In the genomic region with DNA sequence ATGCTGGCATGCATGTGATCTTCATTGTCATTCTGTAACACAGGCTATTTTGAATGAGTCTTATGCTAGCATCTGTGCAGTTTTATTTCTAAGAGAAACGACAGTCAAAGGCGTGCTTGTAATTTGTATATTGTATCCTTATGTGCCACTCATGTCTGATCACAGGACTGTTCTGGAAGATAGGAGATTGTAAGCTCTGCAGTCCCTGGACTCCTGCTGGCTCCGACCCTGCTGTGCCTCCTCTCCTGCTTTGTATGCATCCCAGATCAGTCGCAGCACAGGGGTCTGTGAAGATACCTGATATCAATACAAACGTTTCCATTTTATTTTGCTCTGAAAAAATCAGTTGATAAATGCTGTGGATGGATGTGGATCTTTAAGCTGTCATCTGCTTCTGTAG, we compare ENCODE assay signal across 15 cellular contexts.
DNase-seq lines count a peak whose midpoint lies in the region; ATAC-seq and TF ChIP-seq lines count a peak whose summit lies in the region.
"Had no signal": no experiment of that assay in that cellular context is flagged by ENCODE, and none has a peak within 500 bp of the region (broad histone marks: within the 10 kb centered on the region; RNA-seq: fewer than 3 reads in every experiment).

No MANE protein-coding gene starts in this region.

- no peak overlapping the region for H3K4ac ChIP-seq in neuronal stem cell (ENCODE audit: low read length)

- no peak overlapping the region for H3K14ac ChIP-seq in neuronal stem cell (ENCODE audit: low read length)

- no peaks in the 10 kb centered on the region for H4K20me1 ChIP-seq in GM23338 (replicated peaks; ENCODE audit: insufficient read depth)
- H4K20me1 ChIP-seq: BLaER1 had no signal

- peaks cover 26% of the 10 kb centered on the region for H3K4me1 ChIP-seq in GM23338 (ENCODE audit: insufficient read depth)
- H3K4me1 ChIP-seq in mesodermal cell (ENCODE audit: control insufficient read depth, insufficient read depth, low read length, poor library complexity, severe bottlenecking): no peaks in the 10 kb centered on the region
- peaks cover 10 to 16% of the 10 kb centered on the region in 2 donors for H3K4me1 ChIP-seq in neuronal stem cell (ENCODE audit: control insufficient read depth in 2 of 2, insufficient read depth in 1 of 2, low read depth in 1 of 2, low read length in 2 of 2)
- no peaks in the 10 kb centered on the region for H3K4me1 ChIP-seq in thyroid gland
- H3K4me1 ChIP-seq: BLaER1, Caco-2, HAP-1 had no signal

- H3K4me1 Mint-ChIP-seq in GM23338 (peaks cover 32% of the 10 kb centered on the region), brain (peaks cover 27% of the 10 kb centered on the region)
- H3K4me1 Mint-ChIP-seq: CD8-positive, alpha-beta memory T cell had no signal

- H2BK5ac ChIP-seq in neuronal stem cell (ENCODE audit: low read length): no peak overlapping the region

- H3K9me2 ChIP-seq in GM23338 (ENCODE audit: insufficient read depth): no peaks in the 10 kb centered on the region

- H2AK5ac ChIP-seq in neuronal stem cell (ENCODE audit: low read depth, low read length): no peak overlapping the region

- H2BK15ac ChIP-seq in neuronal stem cell (ENCODE audit: low read length): no peak overlapping the region

- H3K18ac ChIP-seq in neuronal stem cell (ENCODE audit: low read length): no peak overlapping the region

- H3K27me3 Mint-ChIP-seq in GM23338 (ENCODE audit: insufficient read depth, low read depth, poor library complexity): no peaks in the 10 kb centered on the region
- H3K27me3 Mint-ChIP-seq in brain: peaks cover 3% of the 10 kb centered on the region
- H3K27me3 Mint-ChIP-seq: CD8-positive, alpha-beta memory T cell had no signal

- no peak overlapping the region for H4K91ac ChIP-seq in neuronal stem cell (ENCODE audit: low read depth, low read length, poor library complexity)

- H3K23ac ChIP-seq in neuronal stem cell (ENCODE audit: low read depth, low read length, poor library complexity): no peak overlapping the region

- H4K8ac ChIP-seq in neuronal stem cell (ENCODE audit: low read depth, low read length): no peak overlapping the region

- H3K9ac ChIP-seq in neuronal stem cell (ENCODE audit: low read depth, low read length, poor library complexity): no peak overlapping the region
- H3K9ac ChIP-seq: BLaER1 had no signal

- no peaks in the 10 kb centered on the region for H3K27me3 ChIP-seq in GM23338 (ENCODE audit: insufficient read depth)
- H3K27me3 ChIP-seq in neuronal stem cell (ENCODE audit: control insufficient read depth in 3 of 3, insufficient read depth in 3 of 3, low read depth in 1 of 3, low read length in 3 of 3): no peaks in the 10 kb centered on the region
- no peaks in the 10 kb centered on the region for H3K27me3 ChIP-seq in thyroid gland
- H3K27me3 ChIP-seq: BLaER1 had no signal

- no peaks in the 10 kb centered on the region for H3F3A ChIP-seq in GM23338 (replicated peaks; ENCODE audit: low read depth)

- no peaks in the 10 kb centered on the region for H3K79me1 ChIP-seq in neuronal stem cell (ENCODE audit: low read depth, low read length)

- DNase-seq in GM23338 (ENCODE audit: low spot score): no peak
- DNase-seq in neuronal stem cell (ENCODE audit: low spot score): no peak
- DNase-seq in thyroid gland: no peak
- no peak for DNase-seq in NCI-H2107 treated with DMSO at 0.1 percent for 48 hours (lab: John Stamatoyannopoulos, UW; ENCODE audit: unreplicated experiment)
- no peak for DNase-seq in head of caudate nucleus
- DNase-seq: Caco-2; CD8-positive, alpha-beta memory T cell; DND-41; GF-D8; GOT3; IMR-90 had no signal

- H3K36me3 Mint-ChIP-seq in GM23338 (ENCODE audit: low read depth) (no peaks in the 10 kb centered on the region), brain (no peaks in the 10 kb centered on the region)
- H3K36me3 Mint-ChIP-seq: CD8-positive, alpha-beta memory T cell had no signal

- H2AFZ ChIP-seq in GM23338: no peak overlapping the region
- H2AFZ ChIP-seq in neuronal stem cell (ENCODE audit: low read length): peak overlapping the region; percentile 46

- 60 to 80% methylated on average over 1 to 2 of the region's 5 CpGs for WGBS in mesodermal cell (ENCODE audit: insufficient coverage in 2 of 2), 2 experiments
- no CpG with 5 or more reads among the region's 5 CpGs for WGBS in neuronal stem cell (ENCODE audit: extremely low coverage in 2 of 2, insufficient read length in 2 of 2, insufficient replicate concordance in 1 of 2), 2 donors
- WGBS in thyroid gland, 2 donors: 63 to 65% methylated on average over 5 of the region's 5 CpGs

- H3K79me2 ChIP-seq in GM23338 (replicated peaks; ENCODE audit: insufficient read depth): no peaks in the 10 kb centered on the region

- H3K4me3 ChIP-seq in GM23338 (no peak overlapping the region), mesodermal cell (ENCODE audit: extremely low read depth, insufficient read depth, low read length, poor library complexity, severe bottlenecking) (no peak overlapping the region), neuronal stem cell (ENCODE audit: low read length in 2 of 2) (peak overlapping the region in 1 of 2 donors; percentile 4), thyroid gland (replicated peaks in 1 of 3) (no peak overlapping the region)
- H3K4me3 ChIP-seq: BLaER1, HAP-1 had no signal

- no peak overlapping the region for H3K27ac Mint-ChIP-seq in GM23338
- H3K27ac Mint-ChIP-seq in brain: peak overlapping the region in 3 of 5 experiments; percentile 37 to 95 (median 87)
- H3K27ac Mint-ChIP-seq: CD8-positive, alpha-beta memory T cell had no signal

- H3K9me3 Mint-ChIP-seq in GM23338 (no peaks in the 10 kb centered on the region), brain (no peaks in the 10 kb centered on the region)

- H2BK12ac ChIP-seq in neuronal stem cell (ENCODE audit: low read length): no peak overlapping the region

- H2BK120ac ChIP-seq in neuronal stem cell (ENCODE audit: low read depth, low read length): no peak overlapping the region

- peak; percentile 86 for ATAC-seq in GM23338

- no peak for TF ChIP-seq CTCF in GM23338 (conservative IDR thresholded peaks at IDR 0.05; ENCODE audit: low read depth in 2 of 2)
- TF ChIP-seq CTCF in brain (conservative IDR thresholded peaks at IDR 0.05): no peak
- TF ChIP-seq CTCF in thyroid gland (IDR thresholded peaks at IDR 0.05): no peak

- no peaks in the 10 kb centered on the region for H3K36me3 ChIP-seq in GM23338 (ENCODE audit: insufficient read depth)
- H3K36me3 ChIP-seq in mesodermal cell (ENCODE audit: control insufficient read depth, insufficient read depth, low read length): no peaks in the 10 kb centered on the region
- H3K36me3 ChIP-seq in neuronal stem cell (replicated peaks in 1 of 2; ENCODE audit: control insufficient read depth in 2 of 2, insufficient read depth in 2 of 2, low read length in 2 of 2): no peaks in the 10 kb centered on the region
- no peaks in the 10 kb centered on the region for H3K36me3 ChIP-seq in thyroid gland
- H3K36me3 ChIP-seq: BLaER1, HAP-1 had no signal

- H3K4me2 ChIP-seq in GM23338: peak overlapping the region; percentile 58
- no peak overlapping the region for H3K4me2 ChIP-seq in neuronal stem cell (ENCODE audit: insufficient read depth, low read length, poor library complexity, severe bottlenecking)
- H3K4me2 ChIP-seq: BLaER1 had no signal

- H3K9me3 ChIP-seq in mesodermal cell (ENCODE audit: control insufficient read depth, low read length) (no peaks in the 10 kb centered on the region), neuronal stem cell (replicated peaks in 1 of 2; ENCODE audit: control insufficient read depth in 2 of 2, insufficient read depth in 1 of 2, low read depth in 1 of 2, low read length in 2 of 2) (no peaks in the 10 kb centered on the region), thyroid gland (no peaks in the 10 kb centered on the region)
- H3K9me3 ChIP-seq: BLaER1, Caco-2, HAP-1 had no signal

- H3K4me3 Mint-ChIP-seq in GM23338: no peak overlapping the region
- peak overlapping the region in 2 of 5 experiments; percentile 38 to 75 for H3K4me3 Mint-ChIP-seq in brain
- H3K4me3 Mint-ChIP-seq: CD8-positive, alpha-beta memory T cell had no signal

- intact Hi-C loops in thyroid gland (cut with DNase I): no loop called here
- intact Hi-C loops in head of caudate nucleus (cut with DNase I): no loop called here

- H3K27ac ChIP-seq in GM23338 (ENCODE audit: low read depth) (no peak overlapping the region), mesodermal cell (ENCODE audit: low read depth, low read length, severe bottlenecking) (peak overlapping the region; percentile 32), neuronal stem cell (replicated peaks; ENCODE audit: low read length) (no peak overlapping the region), thyroid gland (no peak overlapping the region)
- H3K27ac ChIP-seq: BLaER1 had no signal

- TF ChIP-seq POLR2A in thyroid gland (IDR thresholded peaks at IDR 0.05): no peak

TF ChIP-seq in GM23338, 12 proteins besides CTCF, POLR2A, EP300 and RAD21 (continues in another document):
- TF ChIP-seq, protein P1, sequence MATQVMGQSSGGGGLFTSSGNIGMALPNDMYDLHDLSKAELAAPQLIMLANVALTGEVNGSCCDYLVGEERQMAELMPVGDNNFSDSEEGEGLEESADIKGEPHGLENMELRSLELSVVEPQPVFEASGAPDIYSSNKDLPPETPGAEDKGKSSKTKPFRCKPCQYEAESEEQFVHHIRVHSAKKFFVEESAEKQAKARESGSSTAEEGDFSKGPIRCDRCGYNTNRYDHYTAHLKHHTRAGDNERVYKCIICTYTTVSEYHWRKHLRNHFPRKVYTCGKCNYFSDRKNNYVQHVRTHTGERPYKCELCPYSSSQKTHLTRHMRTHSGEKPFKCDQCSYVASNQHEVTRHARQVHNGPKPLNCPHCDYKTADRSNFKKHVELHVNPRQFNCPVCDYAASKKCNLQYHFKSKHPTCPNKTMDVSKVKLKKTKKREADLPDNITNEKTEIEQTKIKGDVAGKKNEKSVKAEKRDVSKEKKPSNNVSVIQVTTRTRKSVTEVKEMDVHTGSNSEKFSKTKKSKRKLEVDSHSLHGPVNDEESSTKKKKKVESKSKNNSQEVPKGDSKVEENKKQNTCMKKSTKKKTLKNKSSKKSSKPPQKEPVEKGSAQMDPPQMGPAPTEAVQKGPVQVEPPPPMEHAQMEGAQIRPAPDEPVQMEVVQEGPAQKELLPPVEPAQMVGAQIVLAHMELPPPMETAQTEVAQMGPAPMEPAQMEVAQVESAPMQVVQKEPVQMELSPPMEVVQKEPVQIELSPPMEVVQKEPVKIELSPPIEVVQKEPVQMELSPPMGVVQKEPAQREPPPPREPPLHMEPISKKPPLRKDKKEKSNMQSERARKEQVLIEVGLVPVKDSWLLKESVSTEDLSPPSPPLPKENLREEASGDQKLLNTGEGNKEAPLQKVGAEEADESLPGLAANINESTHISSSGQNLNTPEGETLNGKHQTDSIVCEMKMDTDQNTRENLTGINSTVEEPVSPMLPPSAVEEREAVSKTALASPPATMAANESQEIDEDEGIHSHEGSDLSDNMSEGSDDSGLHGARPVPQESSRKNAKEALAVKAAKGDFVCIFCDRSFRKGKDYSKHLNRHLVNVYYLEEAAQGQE (IDR thresholded peaks at IDR 0.05; ENCODE audit: unreplicated experiment): no peak
- no peak for TF ChIP-seq POLR2AphosphoS5 (IDR thresholded peaks at IDR 0.05; ENCODE audit: low read depth)
